Comparison of ENCODE assay signal across 1 cellular context in genomic region chr6:15556711-15557110, GRCh38.
TF ChIP-seq lines count a peak whose summit lies in the region.

No MANE protein-coding gene starts in this region.

TF ChIP-seq in K562, 482 proteins besides CTCF, POLR2A, EP300 and RAD21 (continued from another document and continues in another):
- TF ChIP-seq RREB1 (CRISPR knock-in tag; IDR thresholded peaks at IDR 0.05) (peak; percentile 56; the same call in 1 of the 2 replicates), ARID2 (IDR thresholded peaks at IDR 0.05) (no peak), TAF1 (IDR thresholded peaks at IDR 0.05; ENCODE audit: control insufficient read depth, extremely low read depth, insufficient read depth, low read length, severe bottlenecking) (no peak), RBM34 (IDR thresholded peaks at IDR 0.05; ENCODE audit: borderline replicate concordance, insufficient read depth, low read length) (no peak), TBL1XR1 (IDR thresholded peaks at IDR 0.05; ENCODE audit: low read length in 2 of 2) (no peak), ZNF324 (CRISPR knock-in tag; IDR thresholded peaks at IDR 0.05) (no peak), NCOR1 (IDR thresholded peaks at IDR 0.05) (no peak), CEBPG (CRISPR knock-in tag; IDR thresholded peaks at IDR 0.05) (0 out of 2 replicates have a peak, but pooled peaks have one; percentile 23), CEBPG (tag; conservative IDR thresholded peaks at IDR 0.05 in 1 of 2, IDR thresholded peaks at IDR 0.05 in 1 of 2) (no peak), ZNF584 (CRISPR knock-in tag; IDR thresholded peaks at IDR 0.05; ENCODE audit: low read depth) (no peak), RFX7 (CRISPR knock-in tag; IDR thresholded peaks at IDR 0.05) (no peak), NR4A1 (CRISPR knock-in tag; IDR thresholded peaks at IDR 0.05) (no peak), NR4A1 (tag; IDR thresholded peaks at IDR 0.05) (peak; percentile 58), CTBP1 (IDR thresholded peaks at IDR 0.05; ENCODE audit: borderline replicate concordance) (peak; percentile 48; the same call in 1 of the 2 replicates), RUNX1 (IDR thresholded peaks at IDR 0.05; ENCODE audit: low read depth) (no peak), BCOR (IDR thresholded peaks at IDR 0.05) (no peak), NFRKB (IDR thresholded peaks at IDR 0.05; ENCODE audit: low read depth) (0 out of 2 replicates have a peak, but pooled peaks have one; percentile 40), CHAMP1 (IDR thresholded peaks at IDR 0.05) (no peak), ZNF76 (CRISPR knock-in tag; IDR thresholded peaks at IDR 0.05; ENCODE audit: borderline replicate concordance) (no peak), HEY1 (CRISPR knock-in tag; IDR thresholded peaks at IDR 0.05; ENCODE audit: borderline replicate concordance) (no peak), TRIM24 (IDR thresholded peaks at IDR 0.05) (no peak), ZKSCAN1 (IDR thresholded peaks at IDR 0.05; ENCODE audit: low read depth, low read length) (no peak), TSC22D4 (tag; IDR thresholded peaks at IDR 0.05) (no peak), RB1 (IDR thresholded peaks at IDR 0.05; ENCODE audit: low read depth) (no peak), ZNF175 (CRISPR knock-in tag; IDR thresholded peaks at IDR 0.05; ENCODE audit: low read depth) (peak; percentile 20; the same call in 1 of the 2 replicates), TAL1 (IDR thresholded peaks at IDR 0.05) (no peak), CEBPB (tag; IDR thresholded peaks at IDR 0.05) (no peak), PCBP1 (IDR thresholded peaks at IDR 0.05; ENCODE audit: low read depth, low read length, poor library complexity, severe bottlenecking) (no peak), ZNF79 (CRISPR knock-in tag; IDR thresholded peaks at IDR 0.05; ENCODE audit: low read depth) (peak; percentile 39; the same call in 1 of the 2 replicates), SMARCE1 (IDR thresholded peaks at IDR 0.05) (0 out of 2 replicates have a peak, but pooled peaks have one; percentile 14)
- TF ChIP-seq, protein P1, sequence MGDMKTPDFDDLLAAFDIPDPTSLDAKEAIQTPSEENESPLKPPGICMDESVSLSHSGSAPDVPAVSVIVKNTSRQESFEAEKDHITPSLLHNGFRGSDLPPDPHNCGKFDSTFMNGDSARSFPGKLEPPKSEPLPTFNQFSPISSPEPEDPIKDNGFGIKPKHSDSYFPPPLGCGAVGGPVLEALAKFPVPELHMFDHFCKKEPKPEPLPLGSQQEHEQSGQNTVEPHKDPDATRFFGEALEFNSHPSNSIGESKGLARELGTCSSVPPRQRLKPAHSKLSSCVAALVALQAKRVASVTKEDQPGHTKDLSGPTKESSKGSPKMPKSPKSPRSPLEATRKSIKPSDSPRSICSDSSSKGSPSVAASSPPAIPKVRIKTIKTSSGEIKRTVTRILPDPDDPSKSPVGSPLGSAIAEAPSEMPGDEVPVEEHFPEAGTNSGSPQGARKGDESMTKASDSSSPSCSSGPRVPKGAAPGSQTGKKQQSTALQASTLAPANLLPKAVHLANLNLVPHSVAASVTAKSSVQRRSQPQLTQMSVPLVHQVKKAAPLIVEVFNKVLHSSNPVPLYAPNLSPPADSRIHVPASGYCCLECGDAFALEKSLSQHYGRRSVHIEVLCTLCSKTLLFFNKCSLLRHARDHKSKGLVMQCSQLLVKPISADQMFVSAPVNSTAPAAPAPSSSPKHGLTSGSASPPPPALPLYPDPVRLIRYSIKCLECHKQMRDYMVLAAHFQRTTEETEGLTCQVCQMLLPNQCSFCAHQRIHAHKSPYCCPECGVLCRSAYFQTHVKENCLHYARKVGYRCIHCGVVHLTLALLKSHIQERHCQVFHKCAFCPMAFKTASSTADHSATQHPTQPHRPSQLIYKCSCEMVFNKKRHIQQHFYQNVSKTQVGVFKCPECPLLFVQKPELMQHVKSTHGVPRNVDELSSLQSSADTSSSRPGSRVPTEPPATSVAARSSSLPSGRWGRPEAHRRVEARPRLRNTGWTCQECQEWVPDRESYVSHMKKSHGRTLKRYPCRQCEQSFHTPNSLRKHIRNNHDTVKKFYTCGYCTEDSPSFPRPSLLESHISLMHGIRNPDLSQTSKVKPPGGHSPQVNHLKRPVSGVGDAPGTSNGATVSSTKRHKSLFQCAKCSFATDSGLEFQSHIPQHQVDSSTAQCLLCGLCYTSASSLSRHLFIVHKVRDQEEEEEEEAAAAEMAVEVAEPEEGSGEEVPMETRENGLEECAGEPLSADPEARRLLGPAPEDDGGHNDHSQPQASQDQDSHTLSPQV (IDR thresholded peaks at IDR 0.05) = peak; percentile 55
- TF ChIP-seq, protein P2, sequence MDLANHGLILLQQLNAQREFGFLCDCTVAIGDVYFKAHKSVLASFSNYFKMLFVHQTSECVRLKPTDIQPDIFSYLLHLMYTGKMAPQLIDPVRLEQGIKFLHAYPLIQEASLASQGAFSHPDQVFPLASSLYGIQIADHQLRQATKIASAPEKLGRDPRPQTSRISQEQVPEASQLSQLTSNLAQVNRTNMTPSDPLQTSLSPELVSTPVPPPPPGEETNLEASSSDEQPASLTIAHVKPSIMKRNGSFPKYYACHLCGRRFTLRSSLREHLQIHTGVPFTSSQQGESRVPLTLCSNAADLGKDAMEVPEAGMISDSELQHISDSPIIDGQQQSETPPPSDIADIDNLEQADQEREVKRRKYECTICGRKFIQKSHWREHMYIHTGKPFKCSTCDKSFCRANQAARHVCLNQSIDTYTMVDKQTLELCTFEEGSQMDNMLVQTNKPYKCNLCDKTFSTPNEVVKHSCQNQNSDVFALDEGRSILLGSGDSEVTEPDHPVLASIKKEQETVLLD (IDR thresholded peaks at IDR 0.05) = no peak
- TF ChIP-seq, protein P3, sequence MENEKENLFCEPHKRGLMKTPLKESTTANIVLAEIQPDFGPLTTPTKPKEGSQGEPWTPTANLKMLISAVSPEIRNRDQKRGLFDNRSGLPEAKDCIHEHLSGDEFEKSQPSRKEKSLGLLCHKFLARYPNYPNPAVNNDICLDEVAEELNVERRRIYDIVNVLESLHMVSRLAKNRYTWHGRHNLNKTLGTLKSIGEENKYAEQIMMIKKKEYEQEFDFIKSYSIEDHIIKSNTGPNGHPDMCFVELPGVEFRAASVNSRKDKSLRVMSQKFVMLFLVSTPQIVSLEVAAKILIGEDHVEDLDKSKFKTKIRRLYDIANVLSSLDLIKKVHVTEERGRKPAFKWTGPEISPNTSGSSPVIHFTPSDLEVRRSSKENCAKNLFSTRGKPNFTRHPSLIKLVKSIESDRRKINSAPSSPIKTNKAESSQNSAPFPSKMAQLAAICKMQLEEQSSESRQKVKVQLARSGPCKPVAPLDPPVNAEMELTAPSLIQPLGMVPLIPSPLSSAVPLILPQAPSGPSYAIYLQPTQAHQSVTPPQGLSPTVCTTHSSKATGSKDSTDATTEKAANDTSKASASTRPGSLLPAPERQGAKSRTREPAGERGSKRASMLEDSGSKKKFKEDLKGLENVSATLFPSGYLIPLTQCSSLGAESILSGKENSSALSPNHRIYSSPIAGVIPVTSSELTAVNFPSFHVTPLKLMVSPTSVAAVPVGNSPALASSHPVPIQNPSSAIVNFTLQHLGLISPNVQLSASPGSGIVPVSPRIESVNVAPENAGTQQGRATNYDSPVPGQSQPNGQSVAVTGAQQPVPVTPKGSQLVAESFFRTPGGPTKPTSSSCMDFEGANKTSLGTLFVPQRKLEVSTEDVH (IDR thresholded peaks at IDR 0.05; ENCODE audit: low read depth, partially characterized antibody) = no peak
- TF ChIP-seq, protein P4, sequence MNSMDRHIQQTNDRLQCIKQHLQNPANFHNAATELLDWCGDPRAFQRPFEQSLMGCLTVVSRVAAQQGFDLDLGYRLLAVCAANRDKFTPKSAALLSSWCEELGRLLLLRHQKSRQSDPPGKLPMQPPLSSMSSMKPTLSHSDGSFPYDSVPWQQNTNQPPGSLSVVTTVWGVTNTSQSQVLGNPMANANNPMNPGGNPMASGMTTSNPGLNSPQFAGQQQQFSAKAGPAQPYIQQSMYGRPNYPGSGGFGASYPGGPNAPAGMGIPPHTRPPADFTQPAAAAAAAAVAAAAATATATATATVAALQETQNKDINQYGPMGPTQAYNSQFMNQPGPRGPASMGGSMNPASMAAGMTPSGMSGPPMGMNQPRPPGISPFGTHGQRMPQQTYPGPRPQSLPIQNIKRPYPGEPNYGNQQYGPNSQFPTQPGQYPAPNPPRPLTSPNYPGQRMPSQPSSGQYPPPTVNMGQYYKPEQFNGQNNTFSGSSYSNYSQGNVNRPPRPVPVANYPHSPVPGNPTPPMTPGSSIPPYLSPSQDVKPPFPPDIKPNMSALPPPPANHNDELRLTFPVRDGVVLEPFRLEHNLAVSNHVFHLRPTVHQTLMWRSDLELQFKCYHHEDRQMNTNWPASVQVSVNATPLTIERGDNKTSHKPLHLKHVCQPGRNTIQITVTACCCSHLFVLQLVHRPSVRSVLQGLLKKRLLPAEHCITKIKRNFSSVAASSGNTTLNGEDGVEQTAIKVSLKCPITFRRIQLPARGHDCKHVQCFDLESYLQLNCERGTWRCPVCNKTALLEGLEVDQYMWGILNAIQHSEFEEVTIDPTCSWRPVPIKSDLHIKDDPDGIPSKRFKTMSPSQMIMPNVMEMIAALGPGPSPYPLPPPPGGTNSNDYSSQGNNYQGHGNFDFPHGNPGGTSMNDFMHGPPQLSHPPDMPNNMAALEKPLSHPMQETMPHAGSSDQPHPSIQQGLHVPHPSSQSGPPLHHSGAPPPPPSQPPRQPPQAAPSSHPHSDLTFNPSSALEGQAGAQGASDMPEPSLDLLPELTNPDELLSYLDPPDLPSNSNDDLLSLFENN (IDR thresholded peaks at IDR 0.05; ENCODE audit: low read depth in 2 of 2, low read length in 2 of 2) = no peak
- TF ChIP-seq, protein P5, sequence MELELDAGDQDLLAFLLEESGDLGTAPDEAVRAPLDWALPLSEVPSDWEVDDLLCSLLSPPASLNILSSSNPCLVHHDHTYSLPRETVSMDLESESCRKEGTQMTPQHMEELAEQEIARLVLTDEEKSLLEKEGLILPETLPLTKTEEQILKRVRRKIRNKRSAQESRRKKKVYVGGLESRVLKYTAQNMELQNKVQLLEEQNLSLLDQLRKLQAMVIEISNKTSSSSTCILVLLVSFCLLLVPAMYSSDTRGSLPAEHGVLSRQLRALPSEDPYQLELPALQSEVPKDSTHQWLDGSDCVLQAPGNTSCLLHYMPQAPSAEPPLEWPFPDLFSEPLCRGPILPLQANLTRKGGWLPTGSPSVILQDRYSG (tag; conservative IDR thresholded peaks at IDR 0.05; ENCODE audit: low read depth) = 0 out of 2 replicates have a peak, but pooled peaks have one; percentile 62
- TF ChIP-seq, protein P6, sequence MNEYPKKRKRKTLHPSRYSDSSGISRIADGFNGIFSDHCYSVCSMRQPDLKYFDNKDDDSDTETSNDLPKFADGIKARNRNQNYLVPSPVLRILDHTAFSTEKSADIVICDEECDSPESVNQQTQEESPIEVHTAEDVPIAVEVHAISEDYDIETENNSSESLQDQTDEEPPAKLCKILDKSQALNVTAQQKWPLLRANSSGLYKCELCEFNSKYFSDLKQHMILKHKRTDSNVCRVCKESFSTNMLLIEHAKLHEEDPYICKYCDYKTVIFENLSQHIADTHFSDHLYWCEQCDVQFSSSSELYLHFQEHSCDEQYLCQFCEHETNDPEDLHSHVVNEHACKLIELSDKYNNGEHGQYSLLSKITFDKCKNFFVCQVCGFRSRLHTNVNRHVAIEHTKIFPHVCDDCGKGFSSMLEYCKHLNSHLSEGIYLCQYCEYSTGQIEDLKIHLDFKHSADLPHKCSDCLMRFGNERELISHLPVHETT (CRISPR knock-in tag; conservative IDR thresholded peaks at IDR 0.05 in 1 of 2, IDR thresholded peaks at IDR 0.05 in 1 of 2) = 0 out of 4 replicates have a peak, but pooled peaks of 1 of the 2 experiments have one; percentile 37
